ENCODE assay signal across 10 cellular contexts in genomic region chr19:33175156-33175782, GRCh38. TPM values are rescaled to one million over a fixed set of nuclear protein-coding genes. Genes with fewer than 3 reads are reported as not detected.
A peak's percentile ranks its signal among the peaks of the same experiment; 100 is the strongest.
DNase-seq lines count a peak whose midpoint lies in the region; ATAC-seq and TF ChIP-seq lines count a peak whose summit lies in the region.
"Had no signal": no experiment of that assay in that cellular context is flagged by ENCODE, and none has a peak within 500 bp of the region (broad histone marks: within the 10 kb centered on the region; RNA-seq: fewer than 3 reads in every experiment).

No MANE protein-coding gene starts in this region.

- no peak overlapping the region for H2AFZ ChIP-seq in GM23338

- no peak for TF ChIP-seq POLR2A in prostate gland (IDR thresholded peaks at IDR 0.05)

- no peak overlapping the region for H3K27ac Mint-ChIP-seq in GM23338
- peak overlapping the region; percentile 99 for H3K27ac Mint-ChIP-seq in activated T-helper 17 cell treated with anti-CD3 and anti-CD28 coated beads, Interleukin-2, amount 50 U/mL, for 72 hours
- peak overlapping the region; percentile 91 to 100 for H3K27ac Mint-ChIP-seq in natural killer cell treated with Interleukin-12 subunit alpha and Interleukin-12 subunit beta and Interleukin-15 and Interleukin-18, amount 100 ng/mL, for 72 hours

- POLR2A ChIA-PET in AG04450 (lab: Yijun Ruan, JAX) = no interaction called here

- peaks cover 19% of the 10 kb centered on the region for H3K27me3 Mint-ChIP-seq in GM23338 (ENCODE audit: insufficient read depth, low read depth, poor library complexity)
- no peaks in the 10 kb centered on the region for H3K27me3 Mint-ChIP-seq in activated T-helper 17 cell treated with anti-CD3 and anti-CD28 coated beads, Interleukin-2, amount 50 U/mL, for 72 hours
- H3K27me3 Mint-ChIP-seq in natural killer cell treated with Interleukin-12 subunit alpha and Interleukin-12 subunit beta and Interleukin-15 and Interleukin-18, amount 100 ng/mL, for 72 hours = no peaks in the 10 kb centered on the region

- H3K9me2 ChIP-seq in GM23338 (ENCODE audit: insufficient read depth) = no peaks in the 10 kb centered on the region

- H3K36me3 Mint-ChIP-seq in GM23338 (ENCODE audit: low read depth) = peaks cover 3% of the 10 kb centered on the region; the same call in 1 of the 3 replicates
- H3K36me3 Mint-ChIP-seq in activated T-helper 17 cell treated with anti-CD3 and anti-CD28 coated beads, Interleukin-2, amount 50 U/mL, for 72 hours (ENCODE audit: low read depth) = peaks cover 20% of the 10 kb centered on the region
- H3K36me3 Mint-ChIP-seq in natural killer cell treated with Interleukin-12 subunit alpha and Interleukin-12 subunit beta and Interleukin-15 and Interleukin-18, amount 100 ng/mL, for 72 hours = no peaks in the 10 kb centered on the region

- H3K9me3 ChIP-seq in AG04450 (ENCODE audit: control insufficient read depth, insufficient read depth, low read length) (no peaks in the 10 kb centered on the region), prostate gland (no peaks in the 10 kb centered on the region)

- H3K4me2 ChIP-seq in GM23338 = peak overlapping the region; percentile 88

- H3F3A ChIP-seq in GM23338 (replicated peaks; ENCODE audit: low read depth) = peaks cover 5% of the 10 kb centered on the region; the same call in 1 of the 2 replicates

- H3K36me3 ChIP-seq in GM23338 (ENCODE audit: insufficient read depth) (no peaks in the 10 kb centered on the region), prostate gland (no peaks in the 10 kb centered on the region)

- peaks cover 3% of the 10 kb centered on the region; the same call in 2 of the 3 replicates for H3K9me3 Mint-ChIP-seq in GM23338
- H3K9me3 Mint-ChIP-seq in activated T-helper 17 cell treated with anti-CD3 and anti-CD28 coated beads, Interleukin-2, amount 50 U/mL, for 72 hours = no peaks in the 10 kb centered on the region
- H3K9me3 Mint-ChIP-seq in natural killer cell treated with Interleukin-12 subunit alpha and Interleukin-12 subunit beta and Interleukin-15 and Interleukin-18, amount 100 ng/mL, for 72 hours = no peaks in the 10 kb centered on the region

- no peak for TF ChIP-seq CTCF in AG04450 (IDR thresholded peaks at IDR 0.05; ENCODE audit: low read depth, low read length)
- TF ChIP-seq CTCF in GM23338 (conservative IDR thresholded peaks at IDR 0.05; ENCODE audit: low read depth in 2 of 2) = no peak
- TF ChIP-seq CTCF in prostate gland (IDR thresholded peaks at IDR 0.05) = no peak

- H4K20me1 ChIP-seq in GM23338 (replicated peaks; ENCODE audit: insufficient read depth) = peaks cover 4% of the 10 kb centered on the region; the same call in 1 of the 2 replicates

- ATAC-seq in GM23338 = no peak
- ATAC-seq in activated T-helper 17 cell treated with anti-CD3 and anti-CD28 coated beads, Interleukin-2, amount 50 U/mL, for 72 hours (replicated peaks) = no peak
- ATAC-seq in natural killer cell treated with Interleukin-12 subunit alpha and Interleukin-12 subunit beta and Interleukin-15 and Interleukin-18, amount 100 ng/mL, for 72 hours = no peak

- peaks cover 14% of the 10 kb centered on the region; the same call in 2 of the 3 replicates for H3K4me1 Mint-ChIP-seq in GM23338
- H3K4me1 Mint-ChIP-seq in activated T-helper 17 cell treated with anti-CD3 and anti-CD28 coated beads, Interleukin-2, amount 50 U/mL, for 72 hours = peaks cover 30% of the 10 kb centered on the region
- H3K4me1 Mint-ChIP-seq in natural killer cell treated with Interleukin-12 subunit alpha and Interleukin-12 subunit beta and Interleukin-15 and Interleukin-18, amount 100 ng/mL, for 72 hours (ENCODE audit: low read depth in 2 of 2) = peaks cover 35 to 44% of the 10 kb centered on the region in 2 donors

- WGBS in prostate gland = 93% methylated on average over 10 of the region's 10 CpGs

- H3K4me3 Mint-ChIP-seq in GM23338 = peak overlapping the region; percentile 86
- H3K4me3 Mint-ChIP-seq in activated T-helper 17 cell treated with anti-CD3 and anti-CD28 coated beads, Interleukin-2, amount 50 U/mL, for 72 hours = peak overlapping the region; percentile 93
- H3K4me3 Mint-ChIP-seq in natural killer cell treated with Interleukin-12 subunit alpha and Interleukin-12 subunit beta and Interleukin-15 and Interleukin-18, amount 100 ng/mL, for 72 hours = peak overlapping the region; percentile 81

- H3K27ac ChIP-seq in AG04450 (ENCODE audit: low read depth, low read length) = no peak overlapping the region
- no peak overlapping the region for H3K27ac ChIP-seq in GM23338 (ENCODE audit: low read depth)
- no peak overlapping the region for H3K27ac ChIP-seq in prostate gland

- intact Hi-C loops in prostate gland (cut with DNase I) = no loop called here

- no peaks in the 10 kb centered on the region for H3K27me3 ChIP-seq in AG04450 (ENCODE audit: control insufficient read depth, insufficient read depth, low read length)
- H3K27me3 ChIP-seq in GM23338 (ENCODE audit: insufficient read depth) = peaks cover 16% of the 10 kb centered on the region
- H3K27me3 ChIP-seq in prostate gland (replicated peaks; ENCODE audit: insufficient read depth) = no peaks in the 10 kb centered on the region

- DNase-seq in AG04450 (ENCODE audit: low read depth, low spot score) (no peak), GM23338 (ENCODE audit: low spot score) (no peak), NCI-H2227 treated with DMSO at 0.1 percent for 48 hours (lab: John Stamatoyannopoulos, UW) (no peak), prostate gland (ENCODE audit: low spot score) (no peak), iPS-NIHi11 (ENCODE audit: low spot score) (no peak), NCI-H446 (lab: John Stamatoyannopoulos, UW) (no peak)
- no peak for DNase-seq in natural killer cell treated with Interleukin-12 subunit alpha and Interleukin-12 subunit beta and Interleukin-15 and Interleukin-18, amount 100 ng/mL, for 72 hours (ENCODE audit: low spot score)

- H3K79me2 ChIP-seq in GM23338 (replicated peaks; ENCODE audit: insufficient read depth) = no peaks in the 10 kb centered on the region; the same call in 1 of the 2 replicates

- H3K4me1 ChIP-seq in GM23338 (ENCODE audit: insufficient read depth) (peaks cover 8% of the 10 kb centered on the region), prostate gland (replicated peaks) (no peaks in the 10 kb centered on the region)

- CTCF ChIA-PET in AG04450 (lab: Charles Lee) = interaction anchor here (1.0 to 4.3 kb wide), 5 partner anchors 9 to 199 kb away, joined by 3 to 29 read pairs (median 12); no protein-coding TSS in a partner anchor

- H3K4me3 ChIP-seq in AG04450 (ENCODE audit: low read depth, low read length) (peak overlapping the region; percentile 82), GM23338 (peak overlapping the region; percentile 87), prostate gland (no peak overlapping the region)

TF ChIP-seq in GM23338, 12 proteins besides CTCF, POLR2A, EP300 and RAD21:
- no peak for TF ChIP-seq ETS1 (IDR thresholded peaks at IDR 0.05)
TF ChIP-seq in GM23338: peak in this region for 0.

RNA-seq across cellular contexts. Expression of gene LRP3, which starts 18.9 kb away (rescaled TPM):
- polyA plus RNA-seq in AG04450 (2011; rRNA removed) (9.5 and 15.8 TPM in 2 replicates), GM23338 (2016; fragmentation: Nextera tagmentation; extraction: Ambion mirVana) (3.5 and 4.3 TPM in 2 replicates)
- polyA minus RNA-seq in AG04450 (2011; rRNA and poly(A)+ RNA removed) = 3.9 and 4.3 TPM in 2 replicates
- total RNA-seq in GM23338 (2014; rRNA removed; shearing (Covaris generic)) = 43.1 and 62.7 TPM in 2 replicates
- not detected for total RNA-seq in activated T-helper 17 cell treated with anti-CD3 and anti-CD28 coated beads, Interleukin-2, amount 50 U/mL, for 72 hours
- total RNA-seq in natural killer cell treated with Interleukin-12 subunit alpha and Interleukin-12 subunit beta and Interleukin-15 and Interleukin-18, amount 100 ng/mL, for 72 hours = not detected
- 10 to 100 TPM; 63.7 to 64.4 TPM for total RNA-seq in prostate gland

RNA-seq across cellular contexts. Expression of gene WDR88, which starts 43.4 kb away (rescaled TPM):
- polyA plus RNA-seq in AG04450 (2011; rRNA removed) (not detected in 2 replicates), GM23338 (2016; fragmentation: Nextera tagmentation; extraction: Ambion mirVana) (not detected in 2 replicates)
- not detected in 2 replicates for polyA minus RNA-seq in AG04450 (2011; rRNA and poly(A)+ RNA removed)
- not detected in 2 replicates for total RNA-seq in GM23338 (2014; rRNA removed; shearing (Covaris generic))
- total RNA-seq in activated T-helper 17 cell treated with anti-CD3 and anti-CD28 coated beads, Interleukin-2, amount 50 U/mL, for 72 hours = under 1 TPM in 1 of 2 donors, not detected in 1; 0.58 TPM
- total RNA-seq in natural killer cell treated with Interleukin-12 subunit alpha and Interleukin-12 subunit beta and Interleukin-15 and Interleukin-18, amount 100 ng/mL, for 72 hours = not detected
- 1 to 10 TPM in 1 of 2 donors, not detected in 1; 3.9 TPM for total RNA-seq in prostate gland
- total RNA-seq: glomerular endothelial cell, LHCN-M2 had no signal

RNA-seq across cellular contexts. Expression of gene SLC7A10, which starts 50.4 kb away (rescaled TPM):
- polyA plus RNA-seq in AG04450 (2011; rRNA removed) (not detected in 2 replicates), GM23338 (2016; fragmentation: Nextera tagmentation; extraction: Ambion mirVana) (2.5 and 3.3 TPM in 2 replicates)
- polyA minus RNA-seq in AG04450 (2011; rRNA and poly(A)+ RNA removed) = not detected in 2 replicates
- total RNA-seq in GM23338 (2014; rRNA removed; shearing (Covaris generic)) = 2.6 and 6.3 TPM in 2 replicates
- total RNA-seq in activated T-helper 17 cell treated with anti-CD3 and anti-CD28 coated beads, Interleukin-2, amount 50 U/mL, for 72 hours = not detected
- not detected for total RNA-seq in natural killer cell treated with Interleukin-12 subunit alpha and Interleukin-12 subunit beta and Interleukin-15 and Interleukin-18, amount 100 ng/mL, for 72 hours
- total RNA-seq in prostate gland = 1 to 10 TPM in 1 of 2 donors, not detected in 1; 3.5 TPM
- total RNA-seq: glomerular endothelial cell, LHCN-M2 had no signal

Comparison
In these comparisons a context has a peak if more than half of its experiments do, and no peak if none do; other contexts are left out.
1. H3K4me3 ChIP-seq: peak in AG04450 (single experiment) and GM23338 (single experiment); none in prostate gland (0 of 2).
2. RNA of gene LRP3, which starts 18.9 kb away (total RNA-seq): 63.7 to 64.4 TPM in prostate gland and 43.1 to 62.7 TPM in GM23338; not detected in activated T-helper 17 cell treated with anti-CD3 and anti-CD28 coated beads, Interleukin-2, amount 50 U/mL, for 72 hours and not detected in natural killer cell treated with Interleukin-12 subunit alpha and Interleukin-12 subunit beta and Interleukin-15 and Interleukin-18, amount 100 ng/mL, for 72 hours; every median in the first group is over 10 times any median in the second.
3. Peak in every context shown above with its lines, with median percentiles within 50 percentile points of each other: H3K4me3 Mint-ChIP-seq.